ENCODE assay signal across 8 cellular contexts in genomic region chr20:62289898-62290297, GRCh38.
"Had no signal": no experiment of that assay in that cellular context is flagged by ENCODE, and none has a peak within 500 bp of the region (broad histone marks: within the 10 kb centered on the region; RNA-seq: fewer than 3 reads in every experiment).

No MANE protein-coding gene starts in this region.

- H3K4me3 ChIP-seq: GM12878 had no signal

- ATAC-seq: GM12878 had no signal

- FAIRE-seq: G401.6, GM12878, GM12891, GM12892, GM18507, GM19239 had no signal

- DNase-seq: GDM1, GF-D8 had no signal
